Comparison of ENCODE assay signal across 8 cellular contexts in the genomic region with DNA sequence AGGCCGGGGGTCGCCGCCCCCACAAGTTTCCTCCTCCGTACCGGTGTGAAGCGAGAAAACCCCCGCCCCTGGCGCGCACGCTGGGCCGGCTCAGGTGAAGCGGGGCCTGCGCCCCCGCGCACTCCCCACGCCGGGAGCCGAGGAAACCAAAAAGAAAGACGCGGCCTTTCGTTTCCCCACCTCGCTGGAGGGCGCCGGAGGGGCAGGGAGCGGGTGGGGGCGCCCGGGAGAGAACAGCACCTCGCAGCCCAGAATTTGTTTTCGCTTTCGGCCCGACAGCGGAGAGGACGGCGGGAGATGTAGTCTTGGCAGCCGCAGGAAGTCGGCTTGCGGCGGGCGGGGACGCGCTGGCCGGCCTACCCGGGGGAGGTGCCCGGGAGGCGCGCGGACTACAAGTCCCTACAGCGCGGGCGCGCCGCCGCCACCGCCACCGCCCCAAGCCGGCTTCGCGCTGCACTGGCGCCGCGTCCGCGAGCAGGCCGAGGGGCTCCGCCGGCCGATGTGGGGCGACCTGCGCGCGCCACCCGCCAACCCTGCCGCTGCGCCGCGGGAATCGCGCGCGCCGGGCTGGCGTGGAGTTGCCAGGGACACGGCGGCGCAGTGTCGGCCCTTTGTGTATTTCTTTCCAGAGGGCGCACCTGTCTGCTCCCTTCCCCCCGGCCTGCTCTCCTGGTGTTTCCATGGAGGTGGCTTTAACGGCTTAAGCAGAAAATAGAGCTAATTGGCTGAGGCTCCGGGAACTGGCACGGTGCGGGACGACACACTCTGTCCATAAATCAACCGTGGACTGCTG. TPM values are rescaled to one million over a fixed set of nuclear protein-coding genes. Genes with fewer than 3 reads are reported as not detected.
A peak's percentile ranks its signal among the peaks of the same experiment; 100 is the strongest.
DNase-seq lines count a peak whose midpoint lies in the region; ATAC-seq, FAIRE-seq and TF ChIP-seq lines count a peak whose summit lies in the region.

A gene with protein sequence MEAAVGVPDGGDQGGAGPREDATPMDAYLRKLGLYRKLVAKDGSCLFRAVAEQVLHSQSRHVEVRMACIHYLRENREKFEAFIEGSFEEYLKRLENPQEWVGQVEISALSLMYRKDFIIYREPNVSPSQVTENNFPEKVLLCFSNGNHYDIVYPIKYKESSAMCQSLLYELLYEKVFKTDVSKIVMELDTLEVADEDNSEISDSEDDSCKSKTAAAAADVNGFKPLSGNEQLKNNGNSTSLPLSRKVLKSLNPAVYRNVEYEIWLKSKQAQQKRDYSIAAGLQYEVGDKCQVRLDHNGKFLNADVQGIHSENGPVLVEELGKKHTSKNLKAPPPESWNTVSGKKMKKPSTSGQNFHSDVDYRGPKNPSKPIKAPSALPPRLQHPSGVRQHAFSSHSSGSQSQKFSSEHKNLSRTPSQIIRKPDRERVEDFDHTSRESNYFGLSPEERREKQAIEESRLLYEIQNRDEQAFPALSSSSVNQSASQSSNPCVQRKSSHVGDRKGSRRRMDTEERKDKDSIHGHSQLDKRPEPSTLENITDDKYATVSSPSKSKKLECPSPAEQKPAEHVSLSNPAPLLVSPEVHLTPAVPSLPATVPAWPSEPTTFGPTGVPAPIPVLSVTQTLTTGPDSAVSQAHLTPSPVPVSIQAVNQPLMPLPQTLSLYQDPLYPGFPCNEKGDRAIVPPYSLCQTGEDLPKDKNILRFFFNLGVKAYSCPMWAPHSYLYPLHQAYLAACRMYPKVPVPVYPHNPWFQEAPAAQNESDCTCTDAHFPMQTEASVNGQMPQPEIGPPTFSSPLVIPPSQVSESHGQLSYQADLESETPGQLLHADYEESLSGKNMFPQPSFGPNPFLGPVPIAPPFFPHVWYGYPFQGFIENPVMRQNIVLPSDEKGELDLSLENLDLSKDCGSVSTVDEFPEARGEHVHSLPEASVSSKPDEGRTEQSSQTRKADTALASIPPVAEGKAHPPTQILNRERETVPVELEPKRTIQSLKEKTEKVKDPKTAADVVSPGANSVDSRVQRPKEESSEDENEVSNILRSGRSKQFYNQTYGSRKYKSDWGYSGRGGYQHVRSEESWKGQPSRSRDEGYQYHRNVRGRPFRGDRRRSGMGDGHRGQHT (minus strand): TSS at position 292 of the 793 bp plus-strand sequence. CDS start 616 bp downstream, outside the sequence.

- TF ChIP-seq CTCF in BJ (IDR thresholded peaks at IDR 0.05; ENCODE audit: insufficient read depth, low read depth, low read length) (peak; percentile 32), colonic mucosa (IDR thresholded peaks at IDR 0.05) (no peak)

- H3K4me3 ChIP-seq in BJ (ENCODE audit: low read depth, low read length) (peak within 1 kb of the TSS; percentile 79), colonic mucosa (peak within 1 kb of the TSS; percentile 82)

- CTCF ChIA-PET in BJ (lab: Yijun Ruan, JAX), result interaction anchor here (0.7 kb wide), 1 partner anchor 25 kb away, joined by 5 read pairs; no protein-coding TSS in a partner anchor

- peak; percentile 75 for ATAC-seq in HG03457 (IDR thresholded peaks at IDR 0.05; ENCODE audit: unreplicated experiment)

- FAIRE-seq in GM19239 (lab: Jason Lieb, UNC), result peak; percentile 69

- H3K9me3 ChIP-seq in colonic mucosa, result no peaks in the 10 kb centered on the region

- H3K27me3 ChIP-seq in BJ (ENCODE audit: control insufficient read depth, insufficient read depth, low read length) (no peaks in the 10 kb centered on the region), colonic mucosa (no peaks in the 10 kb centered on the region), layer of hippocampus (ENCODE audit: control insufficient read depth, insufficient read depth, low read length) (no peaks in the 10 kb centered on the region)

- H3K27ac ChIP-seq in colonic mucosa (peak within 1 kb of the TSS; percentile 99), layer of hippocampus (ENCODE audit: low read depth, low read length) (peak within 1 kb of the TSS; percentile 88)

- H3K36me3 ChIP-seq in BJ (ENCODE audit: control insufficient read depth, insufficient read depth, low read length) (no peaks in the 10 kb centered on the region), colonic mucosa (no peaks in the 10 kb centered on the region)

- peak within 1 kb of the TSS; percentile 81 to 100 for H3K9ac ChIP-seq in colonic mucosa (ENCODE audit: low read depth in 2 of 2, low read length in 2 of 2)

- intact Hi-C loops in colonic mucosa (cut with DNase I), result no loop called here

- DNase-seq in BJ (ENCODE audit: low read depth) (peak; percentile 81), GM19239 (ENCODE audit: insufficient read length, low spot score) (peak; percentile 88), NCI-H524 treated with DMSO at 0.1 percent for 48 hours (lab: John Stamatoyannopoulos, UW) (peak; percentile 50), colonic mucosa (peak; percentile 93)
- peak; percentile 95 for DNase-seq in activated CD4-positive, alpha-beta T cell treated with anti-CD3 and anti-CD28 coated beads for 48 hours
- DNase-seq in stimulated activated CD4-positive, alpha-beta T cell treated with anti-CD3 and anti-CD28 coated beads, Interleukin-1b, Interleukin-23, amount 100 ng/mL, for 4 hours (ENCODE audit: low read depth in 2 of 2), result peak; percentile 90 to 95

- H3K4me1 ChIP-seq in colonic mucosa, result peaks cover 14% of the 10 kb centered on the region

- POLR2A ChIA-PET in BJ (lab: Charles Lee), result no interaction called here

RNA-seq across cellular contexts. Expression of the gene that starts here (rescaled TPM):
- 13.3 and 21.4 TPM in 2 replicates for polyA plus RNA-seq in BJ (2011; rRNA removed)
- polyA minus RNA-seq in BJ (2011; rRNA and poly(A)+ RNA removed), result 17.0 and 17.4 TPM in 2 replicates
- total RNA-seq in colonic mucosa, result 10 to 100 TPM; 26.7 to 33.2 TPM

Comparison
In these comparisons a context has a peak if more than half of its experiments do, and no peak if none do; other contexts are left out.
1. Peak in every context shown above with its lines: DNase-seq, ATAC-seq, H3K4me3 ChIP-seq and H3K27ac ChIP-seq.